In the genomic region with DNA sequence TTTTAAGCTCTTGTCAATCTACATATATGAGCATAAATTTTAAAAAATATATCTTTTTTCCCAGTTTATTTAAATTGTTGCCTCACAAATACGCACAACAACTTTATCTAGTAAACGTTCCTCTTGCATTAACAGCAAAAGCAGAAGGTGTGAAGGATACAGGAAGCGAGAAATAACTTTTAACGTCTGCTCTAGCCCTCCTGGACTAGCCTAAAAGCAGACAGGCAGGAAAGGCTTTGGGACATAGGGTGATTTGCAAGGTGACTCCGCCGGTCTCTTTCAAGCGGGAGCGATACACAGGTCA, we compare ENCODE assay signal across 8 cellular contexts. TPM values are rescaled to one million over a fixed set of nuclear protein-coding genes. Genes with fewer than 3 reads are reported as not detected.
A peak's percentile ranks its signal among the peaks of the same experiment; 100 is the strongest.
DNase-seq lines count a peak whose midpoint lies in the region; ATAC-seq and TF ChIP-seq lines count a peak whose summit lies in the region.

No MANE protein-coding gene starts in this region.

- DNase-seq in CD8-positive, alpha-beta memory T cell, result no peak
- no peak for DNase-seq in kidney epithelial cell (ENCODE audit: low read depth)
- DNase-seq in suprapubic skin (ENCODE audit: low spot score in 2 of 2), result no peak

- TF ChIP-seq POLR2A in suprapubic skin (IDR thresholded peaks at IDR 0.05), result no peak
- TF ChIP-seq POLR2A in GM18505 (IDR thresholded peaks at IDR 0.05; ENCODE audit: borderline replicate concordance, extremely low read depth, insufficient read depth, insufficient read length), result no peak

- peak overlapping the region; percentile 90 for H3K4me3 ChIP-seq in CD8-positive, alpha-beta memory T cell (ENCODE audit: low read length)
- H3K4me3 ChIP-seq in kidney epithelial cell (ENCODE audit: low read depth, low read length) (peak overlapping the region; percentile 55), suprapubic skin (peak overlapping the region; percentile 81)

- H3K4me3 Mint-ChIP-seq in CD8-positive, alpha-beta memory T cell, result peak overlapping the region; percentile 91 to 97 (median 94)
- H3K4me3 Mint-ChIP-seq in IgD-negative memory B cell, result peak overlapping the region; percentile 92 to 99 (median 98)
- peak overlapping the region; percentile 87 to 97 (median 93) for H3K4me3 Mint-ChIP-seq in brain

- POLR2A ChIA-PET in CD8-positive, alpha-beta memory T cell (lab: Charles Lee), result no interaction called here

- no peak for TF ChIP-seq CTCF in brain (conservative IDR thresholded peaks at IDR 0.05)
- TF ChIP-seq CTCF in kidney epithelial cell (IDR thresholded peaks at IDR 0.05; ENCODE audit: insufficient read depth, low read length, poor library complexity, severe bottlenecking), result no peak
- TF ChIP-seq CTCF in suprapubic skin (IDR thresholded peaks at IDR 0.05), result no peak

- CTCF ChIA-PET in CD8-positive, alpha-beta memory T cell (lab: Charles Lee), result interaction anchor here (0.6 kb wide), 1 partner anchor 86 kb away, joined by 3 read pairs; no protein-coding TSS in a partner anchor

- no peaks in the 10 kb centered on the region for H3K9me3 Mint-ChIP-seq in CD8-positive, alpha-beta memory T cell
- H3K9me3 Mint-ChIP-seq in IgD-negative memory B cell (no peaks in the 10 kb centered on the region), brain (no peaks in the 10 kb centered on the region)

- ATAC-seq in GM19328 (IDR thresholded peaks at IDR 0.05; ENCODE audit: unreplicated experiment), result no peak
- ATAC-seq in HG03378 (IDR thresholded peaks at IDR 0.05; ENCODE audit: unreplicated experiment), result no peak
- no peak for ATAC-seq in GM18505 (IDR thresholded peaks at IDR 0.05; ENCODE audit: unreplicated experiment)

- peak overlapping the region; percentile 63 for H3K27ac ChIP-seq in CD8-positive, alpha-beta memory T cell (ENCODE audit: low read depth, low read length)
- peak overlapping the region; percentile 84 for H3K27ac ChIP-seq in suprapubic skin

- H3K9me3 ChIP-seq in CD8-positive, alpha-beta memory T cell (ENCODE audit: low read length), result no peaks in the 10 kb centered on the region
- H3K9me3 ChIP-seq in suprapubic skin, result no peaks in the 10 kb centered on the region

- WGBS in suprapubic skin, result 1% methylated on average over 8 of the region's 8 CpGs

- no peaks in the 10 kb centered on the region for H3K27me3 ChIP-seq in CD8-positive, alpha-beta memory T cell (ENCODE audit: insufficient read depth, low read length, poor library complexity, severe bottlenecking)
- H3K27me3 ChIP-seq in kidney epithelial cell (ENCODE audit: control insufficient read depth, insufficient read depth, low read length) (no peaks in the 10 kb centered on the region), suprapubic skin (no peaks in the 10 kb centered on the region)

- peaks cover 0 to 3% of the 10 kb centered on the region in 2 donors for H3K27me3 Mint-ChIP-seq in CD8-positive, alpha-beta memory T cell
- H3K27me3 Mint-ChIP-seq in IgD-negative memory B cell, result peaks cover 2% of the 10 kb centered on the region
- H3K27me3 Mint-ChIP-seq in brain, result peaks cover 12% of the 10 kb centered on the region

- H3K4me1 Mint-ChIP-seq in CD8-positive, alpha-beta memory T cell, result peaks cover 9 to 15% (median 12%) of the 10 kb centered on the region in 3 donors
- peaks cover 0 to 12% (median 7%) of the 10 kb centered on the region in 3 donors for H3K4me1 Mint-ChIP-seq in IgD-negative memory B cell
- peaks cover 23% of the 10 kb centered on the region for H3K4me1 Mint-ChIP-seq in brain

- H3K4me1 ChIP-seq in CD8-positive, alpha-beta memory T cell (ENCODE audit: insufficient read depth, low read length), result no peaks in the 10 kb centered on the region
- H3K4me1 ChIP-seq in suprapubic skin, result peaks cover 14% of the 10 kb centered on the region

- H3K36me3 ChIP-seq in CD8-positive, alpha-beta memory T cell (ENCODE audit: insufficient read depth, low read length), result no peaks in the 10 kb centered on the region
- H3K36me3 ChIP-seq in kidney epithelial cell (ENCODE audit: control insufficient read depth, insufficient read depth, low read length), result no peaks in the 10 kb centered on the region
- H3K36me3 ChIP-seq in suprapubic skin, result no peaks in the 10 kb centered on the region

- H3K36me3 Mint-ChIP-seq in CD8-positive, alpha-beta memory T cell, result peaks cover 0 to 10% (median 0%) of the 10 kb centered on the region in 3 donors
- H3K36me3 Mint-ChIP-seq in IgD-negative memory B cell (no peaks in the 10 kb centered on the region), brain (no peaks in the 10 kb centered on the region)

- no peak for TF ChIP-seq EP300 in suprapubic skin (IDR thresholded peaks at IDR 0.05)

- H3K27ac Mint-ChIP-seq in CD8-positive, alpha-beta memory T cell, result peak overlapping the region in 7 of 8 donors; percentile 15 to 97 (median 85)
- H3K27ac Mint-ChIP-seq in IgD-negative memory B cell (peak overlapping the region in 2 of 3 donors; percentile 4 to 84), brain (peak overlapping the region; percentile 79 to 98 (median 96))

RNA-seq across cellular contexts. Expression of a gene that starts 0.4 kb away (rescaled TPM):
- total RNA-seq in CD8-positive, alpha-beta memory T cell, result 1 to 10 TPM; 3.5 to 3.6 TPM
- 0.76 TPM for polyA plus RNA-seq in CD8-positive, alpha-beta memory T cell
- polyA plus RNA-seq in IgD-negative memory B cell (0.50 TPM), brain (ENCODE audit: insufficient read depth, low read depth, low replicate concordance) (0.95 TPM)
- total RNA-seq in kidney epithelial cell (0.58 and 1.0 TPM in 2 replicates), suprapubic skin (1 to 10 TPM; 1.3 to 3.8 (median 2.0) TPM)

RNA-seq across cellular contexts. Expression of a gene that starts 39.9 kb away (rescaled TPM):
- 1 to 10 TPM; 6.2 to 8.7 TPM for total RNA-seq in CD8-positive, alpha-beta memory T cell
- 0.51 TPM for polyA plus RNA-seq in CD8-positive, alpha-beta memory T cell
- polyA plus RNA-seq in IgD-negative memory B cell (0.03 TPM), brain (ENCODE audit: insufficient read depth, low read depth, low replicate concordance) (40.4 TPM)
- total RNA-seq in kidney epithelial cell (155 and 189 TPM in 2 replicates), suprapubic skin (100 to 1,000 TPM in 3 of 4 donors, 10 to 100 TPM in 1; 94.5 to 146 (median 116) TPM)

RNA-seq across cellular contexts. Expression of a gene that starts 46.1 kb away (rescaled TPM):
- 10 to 100 TPM; 38.6 to 42.5 TPM for total RNA-seq in CD8-positive, alpha-beta memory T cell
- 7.2 TPM for polyA plus RNA-seq in CD8-positive, alpha-beta memory T cell
- polyA plus RNA-seq in IgD-negative memory B cell (6.0 TPM), brain (ENCODE audit: insufficient read depth, low read depth, low replicate concordance) (10.4 TPM)
- total RNA-seq in kidney epithelial cell (11.2 and 16.6 TPM in 2 replicates), suprapubic skin (10 to 100 TPM; 15.1 to 27.7 (median 22.7) TPM)

Comparison
In these comparisons a context has a peak if more than half of its experiments do, and no peak if none do; other contexts are left out.
1. H3K27ac Mint-ChIP-seq: peak in every context shown above with its lines; median percentile 96 in brain; 85 in CD8-positive, alpha-beta memory T cell; 44 in IgD-negative memory B cell.
2. RNA of a gene that starts 39.9 kb away (total RNA-seq): 155 to 189 TPM in kidney epithelial cell and 94.5 to 146 TPM in suprapubic skin; 6.2 to 8.7 TPM in CD8-positive, alpha-beta memory T cell; every median in the first group is over 4 times any median in the second.
3. Peak in every context shown above with its lines, with median percentiles within 50 percentile points of each other: H3K4me3 ChIP-seq and H3K4me3 Mint-ChIP-seq.